ENCODE assay signal across 1 cellular context in the genomic region with DNA sequence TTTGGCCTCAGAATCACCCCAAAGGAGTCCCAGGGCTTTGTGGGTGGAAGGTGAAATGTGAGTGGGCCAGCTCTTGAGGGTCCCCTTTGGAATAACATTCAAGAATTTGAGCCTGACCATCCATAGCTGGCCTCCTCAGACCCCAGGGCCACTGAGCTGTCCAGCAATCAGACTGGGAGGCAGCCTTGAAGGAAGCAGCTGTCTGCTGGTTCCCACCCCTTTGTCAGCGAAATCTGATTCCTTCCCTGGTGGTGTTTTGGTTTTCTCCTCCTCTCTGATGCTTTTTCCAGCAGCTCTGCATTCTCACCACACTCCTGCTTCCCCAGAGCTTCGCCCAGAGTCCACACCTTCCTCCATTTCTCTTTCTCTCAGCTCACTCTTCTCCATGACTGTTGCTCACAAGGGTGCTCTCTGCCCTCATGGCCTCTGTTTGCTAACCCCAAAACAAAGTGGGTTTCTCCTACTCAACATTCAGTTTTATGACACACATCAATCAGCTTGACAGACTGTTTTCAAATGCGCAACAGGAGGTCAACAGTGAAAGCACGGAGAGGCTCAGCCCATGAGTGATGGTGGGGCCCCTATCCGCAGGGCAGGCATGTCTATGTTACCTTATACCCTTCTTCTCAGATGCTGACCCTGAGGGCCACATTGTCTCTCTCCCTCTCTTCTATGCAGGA.
TF ChIP-seq lines count a peak whose summit lies in the region.

No MANE protein-coding gene starts in this region.

TF ChIP-seq in HEK293, 187 proteins besides CTCF, POLR2A, EP300 and RAD21 (continued from another document and continues in another):
- TF ChIP-seq ZNF626 (tag by site-specific recombination; IDR thresholded peaks at IDR 0.05) (no peak), ZNF311 (tag by site-specific recombination; IDR thresholded peaks at IDR 0.05; ENCODE audit: borderline replicate concordance) (no peak), ZNF624 (tag by site-specific recombination; IDR thresholded peaks at IDR 0.05) (no peak), ZNF146 (tag by site-specific recombination; IDR thresholded peaks at IDR 0.05) (no peak), ZNF830 (tag by site-specific recombination; IDR thresholded peaks at IDR 0.05; ENCODE audit: low read depth) (no peak), ZNF366 (tag by site-specific recombination; conservative IDR thresholded peaks at IDR 0.05) (no peak), ZNF426 (tag by site-specific recombination; IDR thresholded peaks at IDR 0.05) (no peak), ZNF169 (tag by site-specific recombination; IDR thresholded peaks at IDR 0.05) (no peak), TRIM28 (IDR thresholded peaks at IDR 0.05; ENCODE audit: borderline replicate concordance, low read length) (peak; percentile 88), ZNF292 (tag by site-specific recombination; IDR thresholded peaks at IDR 0.05; ENCODE audit: borderline replicate concordance, low read depth) (no peak), ZNF510 (tag by site-specific recombination; IDR thresholded peaks at IDR 0.05; ENCODE audit: insufficient replicate concordance) (no peak), ZNF600 (tag by site-specific recombination; IDR thresholded peaks at IDR 0.05) (peak; percentile 41; the same call in 1 of the 2 replicates), TCF7L2 (IDR thresholded peaks at IDR 0.05; ENCODE audit: borderline replicate concordance, low read depth, low read length) (peak; percentile 82; the same call in 1 of the 2 replicates), ZSCAN23 (tag by site-specific recombination; IDR thresholded peaks at IDR 0.05) (no peak), ZNF112 (tag by site-specific recombination; IDR thresholded peaks at IDR 0.05) (no peak), ZNF777 (tag by site-specific recombination; IDR thresholded peaks at IDR 0.05; ENCODE audit: borderline replicate concordance) (no peak), ZNF677 (tag by site-specific recombination; IDR thresholded peaks at IDR 0.05) (no peak), GLI4 (tag by site-specific recombination; IDR thresholded peaks at IDR 0.05) (no peak)
- TF ChIP-seq, protein P1, sequence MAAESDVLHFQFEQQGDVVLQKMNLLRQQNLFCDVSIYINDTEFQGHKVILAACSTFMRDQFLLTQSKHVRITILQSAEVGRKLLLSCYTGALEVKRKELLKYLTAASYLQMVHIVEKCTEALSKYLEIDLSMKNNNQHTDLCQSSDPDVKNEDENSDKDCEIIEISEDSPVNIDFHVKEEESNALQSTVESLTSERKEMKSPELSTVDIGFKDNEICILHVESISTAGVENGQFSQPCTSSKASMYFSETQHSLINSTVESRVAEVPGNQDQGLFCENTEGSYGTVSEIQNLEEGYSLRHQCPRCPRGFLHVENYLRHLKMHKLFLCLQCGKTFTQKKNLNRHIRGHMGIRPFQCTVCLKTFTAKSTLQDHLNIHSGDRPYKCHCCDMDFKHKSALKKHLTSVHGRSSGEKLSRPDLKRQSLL (tag by site-specific recombination; IDR thresholded peaks at IDR 0.05), result no peak
- TF ChIP-seq, protein P2, sequence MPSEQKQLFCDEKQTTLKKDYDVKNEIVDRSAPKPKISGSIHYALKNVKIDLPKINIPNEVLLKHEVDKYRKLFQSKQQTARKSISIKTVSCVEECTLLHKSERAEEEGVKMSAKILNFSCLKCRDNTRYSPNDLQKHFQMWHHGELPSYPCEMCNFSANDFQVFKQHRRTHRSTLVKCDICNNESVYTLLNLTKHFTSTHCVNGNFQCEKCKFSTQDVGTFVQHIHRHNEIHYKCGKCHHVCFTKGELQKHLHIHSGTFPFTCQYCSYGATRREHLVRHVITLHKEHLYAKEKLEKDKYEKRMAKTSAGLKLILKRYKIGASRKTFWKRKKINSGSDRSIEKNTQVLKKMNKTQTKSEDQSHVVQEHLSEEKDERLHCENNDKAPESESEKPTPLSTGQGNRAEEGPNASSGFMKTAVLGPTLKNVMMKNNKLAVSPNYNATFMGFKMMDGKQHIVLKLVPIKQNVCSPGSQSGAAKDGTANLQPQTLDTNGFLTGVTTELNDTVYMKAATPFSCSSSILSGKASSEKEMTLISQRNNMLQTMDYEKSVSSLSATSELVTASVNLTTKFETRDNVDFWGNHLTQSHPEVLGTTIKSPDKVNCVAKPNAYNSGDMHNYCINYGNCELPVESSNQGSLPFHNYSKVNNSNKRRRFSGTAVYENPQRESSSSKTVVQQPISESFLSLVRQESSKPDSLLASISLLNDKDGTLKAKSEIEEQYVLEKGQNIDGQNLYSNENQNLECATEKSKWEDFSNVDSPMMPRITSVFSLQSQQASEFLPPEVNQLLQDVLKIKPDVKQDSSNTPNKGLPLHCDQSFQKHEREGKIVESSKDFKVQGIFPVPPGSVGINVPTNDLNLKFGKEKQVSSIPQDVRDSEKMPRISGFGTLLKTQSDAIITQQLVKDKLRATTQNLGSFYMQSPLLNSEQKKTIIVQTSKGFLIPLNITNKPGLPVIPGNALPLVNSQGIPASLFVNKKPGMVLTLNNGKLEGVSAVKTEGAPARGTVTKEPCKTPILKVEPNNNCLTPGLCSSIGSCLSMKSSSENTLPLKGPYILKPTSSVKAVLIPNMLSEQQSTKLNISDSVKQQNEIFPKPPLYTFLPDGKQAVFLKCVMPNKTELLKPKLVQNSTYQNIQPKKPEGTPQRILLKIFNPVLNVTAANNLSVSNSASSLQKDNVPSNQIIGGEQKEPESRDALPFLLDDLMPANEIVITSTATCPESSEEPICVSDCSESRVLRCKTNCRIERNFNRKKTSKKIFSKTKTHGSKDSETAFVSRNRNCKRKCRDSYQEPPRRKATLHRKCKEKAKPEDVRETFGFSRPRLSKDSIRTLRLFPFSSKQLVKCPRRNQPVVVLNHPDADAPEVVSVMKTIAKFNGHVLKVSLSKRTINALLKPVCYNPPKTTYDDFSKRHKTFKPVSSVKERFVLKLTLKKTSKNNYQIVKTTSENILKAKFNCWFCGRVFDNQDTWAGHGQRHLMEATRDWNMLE (tag by site-specific recombination; conservative IDR thresholded peaks at IDR 0.05; ENCODE audit: low read depth), result no peak
- TF ChIP-seq, protein P3, sequence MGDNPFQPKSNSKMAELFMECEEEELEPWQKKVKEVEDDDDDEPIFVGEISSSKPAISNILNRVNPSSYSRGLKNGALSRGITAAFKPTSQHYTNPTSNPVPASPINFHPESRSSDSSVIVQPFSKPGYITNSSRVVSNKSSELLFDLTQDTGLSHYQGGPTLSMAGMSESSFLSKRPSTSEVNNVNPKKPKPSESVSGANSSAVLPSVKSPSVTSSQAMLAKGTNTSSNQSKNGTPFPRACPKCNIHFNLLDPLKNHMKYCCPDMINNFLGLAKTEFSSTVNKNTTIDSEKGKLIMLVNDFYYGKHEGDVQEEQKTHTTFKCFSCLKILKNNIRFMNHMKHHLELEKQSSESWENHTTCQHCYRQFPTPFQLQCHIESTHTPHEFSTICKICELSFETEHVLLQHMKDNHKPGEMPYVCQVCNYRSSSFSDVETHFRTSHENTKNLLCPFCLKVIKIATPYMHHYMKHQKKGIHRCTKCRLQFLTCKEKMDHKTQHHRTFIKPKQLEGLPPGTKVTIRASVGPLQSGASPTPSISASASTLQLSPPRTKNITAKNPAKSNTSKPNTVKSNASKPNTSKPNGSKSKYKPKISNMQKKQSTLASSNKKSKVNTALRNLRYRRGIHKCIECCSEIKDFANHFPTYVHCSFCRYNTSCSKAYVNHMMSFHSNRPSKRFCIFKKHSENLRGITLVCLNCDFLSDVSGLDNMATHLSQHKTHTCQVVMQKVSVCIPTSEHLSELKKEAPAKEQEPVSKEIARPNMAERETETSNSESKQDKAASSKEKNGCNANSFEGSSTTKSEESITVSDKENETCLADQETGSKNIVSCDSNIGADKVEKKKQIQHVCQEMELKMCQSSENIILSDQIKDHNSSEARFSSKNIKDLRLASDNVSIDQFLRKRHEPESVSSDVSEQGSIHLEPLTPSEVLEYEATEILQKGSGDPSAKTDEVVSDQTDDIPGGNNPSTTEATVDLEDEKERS (tag by site-specific recombination; IDR thresholded peaks at IDR 0.05), result no peak
- TF ChIP-seq, protein P4, sequence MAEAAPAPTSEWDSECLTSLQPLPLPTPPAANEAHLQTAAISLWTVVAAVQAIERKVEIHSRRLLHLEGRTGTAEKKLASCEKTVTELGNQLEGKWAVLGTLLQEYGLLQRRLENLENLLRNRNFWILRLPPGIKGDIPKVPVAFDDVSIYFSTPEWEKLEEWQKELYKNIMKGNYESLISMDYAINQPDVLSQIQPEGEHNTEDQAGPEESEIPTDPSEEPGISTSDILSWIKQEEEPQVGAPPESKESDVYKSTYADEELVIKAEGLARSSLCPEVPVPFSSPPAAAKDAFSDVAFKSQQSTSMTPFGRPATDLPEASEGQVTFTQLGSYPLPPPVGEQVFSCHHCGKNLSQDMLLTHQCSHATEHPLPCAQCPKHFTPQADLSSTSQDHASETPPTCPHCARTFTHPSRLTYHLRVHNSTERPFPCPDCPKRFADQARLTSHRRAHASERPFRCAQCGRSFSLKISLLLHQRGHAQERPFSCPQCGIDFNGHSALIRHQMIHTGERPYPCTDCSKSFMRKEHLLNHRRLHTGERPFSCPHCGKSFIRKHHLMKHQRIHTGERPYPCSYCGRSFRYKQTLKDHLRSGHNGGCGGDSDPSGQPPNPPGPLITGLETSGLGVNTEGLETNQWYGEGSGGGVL (tag by site-specific recombination; IDR thresholded peaks at IDR 0.05), result no peak
- TF ChIP-seq, protein P5, sequence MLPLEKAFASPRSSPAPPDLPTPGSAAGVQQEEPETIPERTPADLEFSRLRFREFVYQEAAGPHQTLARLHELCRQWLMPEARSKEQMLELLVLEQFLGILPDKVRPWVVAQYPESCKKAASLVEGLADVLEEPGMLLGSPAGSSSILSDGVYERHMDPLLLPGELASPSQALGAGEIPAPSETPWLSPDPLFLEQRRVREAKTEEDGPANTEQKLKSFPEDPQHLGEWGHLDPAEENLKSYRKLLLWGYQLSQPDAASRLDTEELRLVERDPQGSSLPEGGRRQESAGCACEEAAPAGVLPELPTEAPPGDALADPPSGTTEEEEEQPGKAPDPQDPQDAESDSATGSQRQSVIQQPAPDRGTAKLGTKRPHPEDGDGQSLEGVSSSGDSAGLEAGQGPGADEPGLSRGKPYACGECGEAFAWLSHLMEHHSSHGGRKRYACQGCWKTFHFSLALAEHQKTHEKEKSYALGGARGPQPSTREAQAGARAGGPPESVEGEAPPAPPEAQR (tag by site-specific recombination; IDR thresholded peaks at IDR 0.05), result no peak
- TF ChIP-seq, protein P6, sequence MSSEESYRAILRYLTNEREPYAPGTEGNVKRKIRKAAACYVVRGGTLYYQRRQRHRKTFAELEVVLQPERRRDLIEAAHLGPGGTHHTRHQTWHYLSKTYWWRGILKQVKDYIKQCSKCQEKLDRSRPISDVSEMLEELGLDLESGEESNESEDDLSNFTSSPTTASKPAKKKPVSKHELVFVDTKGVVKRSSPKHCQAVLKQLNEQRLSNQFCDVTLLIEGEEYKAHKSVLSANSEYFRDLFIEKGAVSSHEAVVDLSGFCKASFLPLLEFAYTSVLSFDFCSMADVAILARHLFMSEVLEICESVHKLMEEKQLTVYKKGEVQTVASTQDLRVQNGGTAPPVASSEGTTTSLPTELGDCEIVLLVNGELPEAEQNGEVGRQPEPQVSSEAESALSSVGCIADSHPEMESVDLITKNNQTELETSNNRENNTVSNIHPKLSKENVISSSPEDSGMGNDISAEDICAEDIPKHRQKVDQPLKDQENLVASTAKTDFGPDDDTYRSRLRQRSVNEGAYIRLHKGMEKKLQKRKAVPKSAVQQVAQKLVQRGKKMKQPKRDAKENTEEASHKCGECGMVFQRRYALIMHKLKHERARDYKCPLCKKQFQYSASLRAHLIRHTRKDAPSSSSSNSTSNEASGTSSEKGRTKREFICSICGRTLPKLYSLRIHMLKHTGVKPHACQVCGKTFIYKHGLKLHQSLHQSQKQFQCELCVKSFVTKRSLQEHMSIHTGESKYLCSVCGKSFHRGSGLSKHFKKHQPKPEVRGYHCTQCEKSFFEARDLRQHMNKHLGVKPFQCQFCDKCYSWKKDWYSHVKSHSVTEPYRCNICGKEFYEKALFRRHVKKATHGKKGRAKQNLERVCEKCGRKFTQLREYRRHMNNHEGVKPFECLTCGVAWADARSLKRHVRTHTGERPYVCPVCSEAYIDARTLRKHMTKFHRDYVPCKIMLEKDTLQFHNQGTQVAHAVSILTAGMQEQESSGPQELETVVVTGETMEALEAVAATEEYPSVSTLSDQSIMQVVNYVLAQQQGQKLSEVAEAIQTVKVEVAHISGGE (tag by site-specific recombination; conservative IDR thresholded peaks at IDR 0.05; ENCODE audit: low read depth), result no peak
- TF ChIP-seq, protein P7, sequence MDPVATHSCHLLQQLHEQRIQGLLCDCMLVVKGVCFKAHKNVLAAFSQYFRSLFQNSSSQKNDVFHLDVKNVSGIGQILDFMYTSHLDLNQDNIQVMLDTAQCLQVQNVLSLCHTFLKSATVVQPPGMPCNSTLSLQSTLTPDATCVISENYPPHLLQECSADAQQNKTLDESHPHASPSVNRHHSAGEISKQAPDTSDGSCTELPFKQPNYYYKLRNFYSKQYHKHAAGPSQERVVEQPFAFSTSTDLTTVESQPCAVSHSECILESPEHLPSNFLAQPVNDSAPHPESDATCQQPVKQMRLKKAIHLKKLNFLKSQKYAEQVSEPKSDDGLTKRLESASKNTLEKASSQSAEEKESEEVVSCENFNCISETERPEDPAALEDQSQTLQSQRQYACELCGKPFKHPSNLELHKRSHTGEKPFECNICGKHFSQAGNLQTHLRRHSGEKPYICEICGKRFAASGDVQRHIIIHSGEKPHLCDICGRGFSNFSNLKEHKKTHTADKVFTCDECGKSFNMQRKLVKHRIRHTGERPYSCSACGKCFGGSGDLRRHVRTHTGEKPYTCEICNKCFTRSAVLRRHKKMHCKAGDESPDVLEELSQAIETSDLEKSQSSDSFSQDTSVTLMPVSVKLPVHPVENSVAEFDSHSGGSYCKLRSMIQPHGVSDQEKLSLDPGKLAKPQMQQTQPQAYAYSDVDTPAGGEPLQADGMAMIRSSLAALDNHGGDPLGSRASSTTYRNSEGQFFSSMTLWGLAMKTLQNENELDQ (tag by site-specific recombination; IDR thresholded peaks at IDR 0.05; ENCODE audit: low read depth), result no peak
- TF ChIP-seq, protein P8, sequence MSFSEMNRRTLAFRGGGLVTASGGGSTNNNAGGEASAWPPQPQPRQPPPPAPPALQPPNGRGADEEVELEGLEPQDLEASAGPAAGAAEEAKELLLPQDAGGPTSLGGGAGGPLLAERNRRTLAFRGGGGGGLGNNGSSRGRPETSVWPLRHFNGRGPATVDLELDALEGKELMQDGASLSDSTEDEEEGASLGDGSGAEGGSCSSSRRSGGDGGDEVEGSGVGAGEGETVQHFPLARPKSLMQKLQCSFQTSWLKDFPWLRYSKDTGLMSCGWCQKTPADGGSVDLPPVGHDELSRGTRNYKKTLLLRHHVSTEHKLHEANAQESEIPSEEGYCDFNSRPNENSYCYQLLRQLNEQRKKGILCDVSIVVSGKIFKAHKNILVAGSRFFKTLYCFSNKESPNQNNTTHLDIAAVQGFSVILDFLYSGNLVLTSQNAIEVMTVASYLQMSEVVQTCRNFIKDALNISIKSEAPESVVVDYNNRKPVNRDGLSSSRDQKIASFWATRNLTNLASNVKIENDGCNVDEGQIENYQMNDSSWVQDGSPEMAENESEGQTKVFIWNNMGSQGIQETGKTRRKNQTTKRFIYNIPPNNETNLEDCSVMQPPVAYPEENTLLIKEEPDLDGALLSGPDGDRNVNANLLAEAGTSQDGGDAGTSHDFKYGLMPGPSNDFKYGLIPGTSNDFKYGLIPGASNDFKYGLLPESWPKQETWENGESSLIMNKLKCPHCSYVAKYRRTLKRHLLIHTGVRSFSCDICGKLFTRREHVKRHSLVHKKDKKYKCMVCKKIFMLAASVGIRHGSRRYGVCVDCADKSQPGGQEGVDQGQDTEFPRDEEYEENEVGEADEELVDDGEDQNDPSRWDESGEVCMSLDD (tag by site-specific recombination; IDR thresholded peaks at IDR 0.05), result no peak
